In genomic region chr11:124595302-124595701, GRCh38 we compare ENCODE assay signal across 35 cellular contexts. TPM values are rescaled to one million over a fixed set of nuclear protein-coding genes. Genes with fewer than 3 reads are reported as not detected.
"Had no signal": no experiment of that assay in that cellular context is flagged by ENCODE, and none has a peak within 500 bp of the region (broad histone marks: within the 10 kb centered on the region; RNA-seq: fewer than 3 reads in every experiment).

No MANE protein-coding gene starts in this region.

- H3K4me3 Mint-ChIP-seq: dendritic cell treated with granulocyte-macrophage colony-stimulating factor and Interleukin-4, amounts not matched to agents 40 ng/mL and 50 ng/mL, for 4 days; effector memory CD8-positive, alpha-beta T cell; endodermal cell; mesothelial cell of epicardium; naive B cell had no signal

- ATAC-seq: effector memory CD8-positive, alpha-beta T cell; esophagus mucosa; gastrocnemius medialis; heart right ventricle; left cardiac atrium; left lung; left ventricle myocardium superior; lower lobe of right lung; mucosa of descending colon had no signal

- H3K9me3 Mint-ChIP-seq: dendritic cell treated with granulocyte-macrophage colony-stimulating factor and Interleukin-4, amounts not matched to agents 40 ng/mL and 50 ng/mL, for 4 days; effector memory CD8-positive, alpha-beta T cell; endodermal cell had no signal

- H3K36me3 Mint-ChIP-seq: mesothelial cell of epicardium, naive B cell had no signal

- H3K27ac ChIP-seq: colonic mucosa, epithelial cell of prostate, esophagus squamous epithelium, gastrocnemius medialis, heart right ventricle, left lung, lower lobe of right lung had no signal

- H3K27ac Mint-ChIP-seq: dendritic cell treated with granulocyte-macrophage colony-stimulating factor and Interleukin-4, amounts not matched to agents 40 ng/mL and 50 ng/mL, for 4 days; effector memory CD8-positive, alpha-beta T cell; endodermal cell; mesothelial cell of epicardium had no signal

- H3K4me3 ChIP-seq: colonic mucosa, esophagus squamous epithelium, gastrocnemius medialis, heart right ventricle, left lung, lower lobe of right lung, mucosa of descending colon had no signal

- H3K4me1 Mint-ChIP-seq: endodermal cell, mesothelial cell of epicardium, naive B cell had no signal

- H3K9me3 ChIP-seq: colonic mucosa, esophagus squamous epithelium, gastrocnemius medialis, left lung, lower lobe of right lung, mucosa of descending colon had no signal

- H3K27me3 ChIP-seq: colonic mucosa, gastrocnemius medialis had no signal

- FAIRE-seq: endometrium, islet of Langerhans, keratinocyte had no signal

- H3K36me3 ChIP-seq: colonic mucosa, esophagus squamous epithelium, gastrocnemius medialis, heart right ventricle, left lung, lower lobe of right lung had no signal

- H3K4me1 ChIP-seq: colonic mucosa, esophagus squamous epithelium, gastrocnemius medialis, heart right ventricle, left lung, lower lobe of right lung had no signal

- DNase-seq: colonic mucosa; cortex of kidney; effector CD8-positive, alpha-beta T cell; effector memory CD8-positive, alpha-beta T cell; endodermal cell; erythroblast; esophagus squamous epithelium; foreskin fibroblast; foreskin melanocyte; gastrocnemius medialis; glutamatergic neuron; head of caudate nucleus; heart right ventricle; hippocampal formation; left cardiac atrium; left ventricle myocardium superior; lower lobe of right lung; mesenchymal stem cell; mucosa of descending colon; naive B cell had no signal

RNA-seq across cellular contexts. Expression of gene PANX3, which starts 15.9 kb away (rescaled TPM):
- total RNA-seq: colonic mucosa, dermis microvascular lymphatic vessel endothelial cell, endodermal cell, esophagus mucosa, esophagus squamous epithelium, gastrocnemius medialis, glomerular endothelial cell, heart right ventricle, kidney epithelial cell, left cardiac atrium, left lung, left ventricle myocardium superior, lower leg skin, lower lobe of right lung, lung microvascular endothelial cell, mesenteric fat pad, mesothelial cell of epicardium, mucosa of descending colon, myocyte had no signal
- polyA plus RNA-seq: heart right ventricle, keratinocyte had no signal

RNA-seq across cellular contexts. Expression of gene OR8A1, which starts 25.5 kb away (rescaled TPM):
- total RNA-seq: colonic mucosa, dermis microvascular lymphatic vessel endothelial cell, esophagus mucosa, esophagus squamous epithelium, gastrocnemius medialis, glomerular endothelial cell, heart right ventricle, kidney epithelial cell, left cardiac atrium, left lung, left ventricle myocardium superior, lower leg skin, lower lobe of right lung, lung microvascular endothelial cell, mesenteric fat pad, mesothelial cell of epicardium, mucosa of descending colon, myocyte had no signal
- polyA plus RNA-seq: heart right ventricle, keratinocyte had no signal

RNA-seq across cellular contexts. Expression of gene OR8B12, which starts 51.8 kb away (rescaled TPM):
- total RNA-seq: colonic mucosa, dermis microvascular lymphatic vessel endothelial cell, endodermal cell, esophagus mucosa, esophagus squamous epithelium, gastrocnemius medialis, glomerular endothelial cell, heart right ventricle, kidney epithelial cell, left cardiac atrium, left lung, left ventricle myocardium superior, lower leg skin, lower lobe of right lung, lung microvascular endothelial cell, mesenteric fat pad, mesothelial cell of epicardium, mucosa of descending colon, myocyte had no signal
- polyA plus RNA-seq: heart right ventricle, keratinocyte had no signal
